ENCODE assay signal across 1 cellular context in the genomic region with DNA sequence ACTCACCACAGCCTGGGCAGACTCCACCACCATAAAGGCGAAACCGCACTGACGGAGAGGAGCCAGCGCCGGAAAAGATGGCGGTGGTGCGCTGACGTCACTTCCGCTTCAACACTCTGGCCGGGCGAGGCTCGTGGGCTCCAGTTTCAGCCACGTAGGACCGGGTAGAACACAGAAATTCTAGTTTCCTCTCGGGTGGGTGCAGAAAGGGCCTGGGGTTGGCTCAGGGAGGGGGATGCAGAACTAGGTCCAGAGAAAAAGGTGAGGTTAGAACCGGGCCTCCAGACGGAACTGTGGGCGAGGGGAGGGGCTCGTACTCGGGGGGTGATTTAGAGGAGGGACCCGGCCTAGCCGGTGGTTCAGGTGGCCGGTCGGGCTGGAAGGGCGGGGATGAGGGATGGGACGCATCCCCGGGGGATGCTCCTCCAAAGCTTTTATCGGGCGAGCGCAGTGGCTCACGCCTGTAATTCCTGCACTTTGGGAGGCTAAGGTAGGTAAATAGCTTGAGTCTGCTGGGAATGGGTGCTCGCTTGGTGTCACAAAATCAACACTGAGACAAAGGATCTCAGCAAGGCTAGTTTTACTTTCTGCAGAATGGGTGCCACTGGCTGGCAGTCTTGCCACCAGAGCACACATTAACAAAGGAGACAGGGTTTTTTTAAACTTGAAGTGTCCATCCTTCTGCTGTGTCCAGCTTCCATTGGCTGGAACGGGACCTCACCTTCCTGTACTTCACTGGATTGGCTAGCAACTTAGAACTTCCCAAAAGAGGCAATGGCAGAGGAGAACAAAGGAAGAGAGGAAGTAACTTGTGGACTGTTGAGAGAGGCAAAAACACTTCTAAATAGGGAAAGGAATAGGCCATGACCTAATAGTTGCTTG.
TF ChIP-seq lines count a peak whose summit lies in the region.

TSS of gene ZNF561 (minus strand) at position 77 of the 882 bp plus-strand sequence. CDS start 1,776 bp downstream, outside the sequence.

TF ChIP-seq in HepG2, 621 proteins besides CTCF, POLR2A, EP300 and RAD21 (continued from another document and continues in another):
- TF ChIP-seq ZNF724P (CRISPR knock-in tag; IDR thresholded peaks at IDR 0.05; ENCODE audit: borderline replicate concordance) (0 out of 2 replicates have a peak, but pooled peaks have one; percentile 24), HNF4G (IDR thresholded peaks at IDR 0.05; ENCODE audit: borderline replicate concordance, low read depth, low read length) (peak; percentile 14; the same call in 1 of the 2 replicates), HNF4G (CRISPR knock-in tag; IDR thresholded peaks at IDR 0.05; ENCODE audit: borderline replicate concordance, low read depth) (no peak), ZNF503 (CRISPR knock-in tag; IDR thresholded peaks at IDR 0.05) (0 out of 2 replicates have a peak, but pooled peaks have one; percentile 41), TFAP4 (IDR thresholded peaks at IDR 0.05; ENCODE audit: borderline replicate concordance, low read depth) (peak; percentile 64; the same call in 1 of the 2 replicates), SRF (IDR thresholded peaks at IDR 0.05; ENCODE audit: low read depth, low read length) (peak; percentile 91), SKI (IDR thresholded peaks at IDR 0.05; ENCODE audit: partially characterized antibody) (peak; percentile 46), ZMYM4 (CRISPR knock-in tag; IDR thresholded peaks at IDR 0.05) (peak; percentile 37; the same call in 1 of the 2 replicates), CAMTA2 (CRISPR knock-in tag; IDR thresholded peaks at IDR 0.05; ENCODE audit: borderline replicate concordance) (no peak), PPARG (CRISPR knock-in tag; conservative IDR thresholded peaks at IDR 0.05) (no peak; the same call in 1 of the 2 replicates), ZNF775 (CRISPR knock-in tag; IDR thresholded peaks at IDR 0.05; ENCODE audit: borderline replicate concordance) (peak; percentile 45; the same call in 1 of the 2 replicates), MIER3 (CRISPR knock-in tag; IDR thresholded peaks at IDR 0.05; ENCODE audit: borderline replicate concordance) (peak; percentile 34; the same call in 1 of the 2 replicates), ZNF121 (CRISPR knock-in tag; IDR thresholded peaks at IDR 0.05) (peak; percentile 42), KDM4B (CRISPR knock-in tag; IDR thresholded peaks at IDR 0.05) (peak; percentile 10; the same call in 1 of the 2 replicates), ATRX (CRISPR knock-in tag; IDR thresholded peaks at IDR 0.05; ENCODE audit: borderline replicate concordance) (no peak), PRDM10 (CRISPR knock-in tag; IDR thresholded peaks at IDR 0.05; ENCODE audit: low read depth) (no peak), KDM2A (CRISPR knock-in tag; IDR thresholded peaks at IDR 0.05; ENCODE audit: borderline replicate concordance, low read depth) (peak; percentile 82; the same call in 1 of the 2 replicates), FOXK1 (CRISPR knock-in tag; IDR thresholded peaks at IDR 0.05; ENCODE audit: borderline replicate concordance, low read depth) (no peak; the same call in 1 of the 2 replicates)
- TF ChIP-seq, protein P1, sequence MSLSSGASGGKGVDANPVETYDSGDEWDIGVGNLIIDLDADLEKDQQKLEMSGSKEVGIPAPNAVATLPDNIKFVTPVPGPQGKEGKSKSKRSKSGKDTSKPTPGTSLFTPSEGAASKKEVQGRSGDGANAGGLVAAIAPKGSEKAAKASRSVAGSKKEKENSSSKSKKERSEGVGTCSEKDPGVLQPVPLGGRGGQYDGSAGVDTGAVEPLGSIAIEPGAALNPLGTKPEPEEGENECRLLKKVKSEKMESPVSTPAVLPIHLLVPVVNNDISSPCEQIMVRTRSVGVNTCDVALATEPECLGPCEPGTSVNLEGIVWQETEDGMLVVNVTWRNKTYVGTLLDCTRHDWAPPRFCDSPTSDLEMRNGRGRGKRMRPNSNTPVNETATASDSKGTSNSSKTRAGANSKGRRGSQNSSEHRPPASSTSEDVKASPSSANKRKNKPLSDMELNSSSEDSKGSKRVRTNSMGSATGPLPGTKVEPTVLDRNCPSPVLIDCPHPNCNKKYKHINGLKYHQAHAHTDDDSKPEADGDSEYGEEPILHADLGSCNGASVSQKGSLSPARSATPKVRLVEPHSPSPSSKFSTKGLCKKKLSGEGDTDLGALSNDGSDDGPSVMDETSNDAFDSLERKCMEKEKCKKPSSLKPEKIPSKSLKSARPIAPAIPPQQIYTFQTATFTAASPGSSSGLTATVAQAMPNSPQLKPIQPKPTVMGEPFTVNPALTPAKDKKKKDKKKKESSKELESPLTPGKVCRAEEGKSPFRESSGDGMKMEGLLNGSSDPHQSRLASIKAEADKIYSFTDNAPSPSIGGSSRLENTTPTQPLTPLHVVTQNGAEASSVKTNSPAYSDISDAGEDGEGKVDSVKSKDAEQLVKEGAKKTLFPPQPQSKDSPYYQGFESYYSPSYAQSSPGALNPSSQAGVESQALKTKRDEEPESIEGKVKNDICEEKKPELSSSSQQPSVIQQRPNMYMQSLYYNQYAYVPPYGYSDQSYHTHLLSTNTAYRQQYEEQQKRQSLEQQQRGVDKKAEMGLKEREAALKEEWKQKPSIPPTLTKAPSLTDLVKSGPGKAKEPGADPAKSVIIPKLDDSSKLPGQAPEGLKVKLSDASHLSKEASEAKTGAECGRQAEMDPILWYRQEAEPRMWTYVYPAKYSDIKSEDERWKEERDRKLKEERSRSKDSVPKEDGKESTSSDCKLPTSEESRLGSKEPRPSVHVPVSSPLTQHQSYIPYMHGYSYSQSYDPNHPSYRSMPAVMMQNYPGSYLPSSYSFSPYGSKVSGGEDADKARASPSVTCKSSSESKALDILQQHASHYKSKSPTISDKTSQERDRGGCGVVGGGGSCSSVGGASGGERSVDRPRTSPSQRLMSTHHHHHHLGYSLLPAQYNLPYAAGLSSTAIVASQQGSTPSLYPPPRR (CRISPR knock-in tag; IDR thresholded peaks at IDR 0.05; ENCODE audit: borderline replicate concordance), result peak; percentile 19; the same call in 1 of the 2 replicates
- TF ChIP-seq, protein P2, sequence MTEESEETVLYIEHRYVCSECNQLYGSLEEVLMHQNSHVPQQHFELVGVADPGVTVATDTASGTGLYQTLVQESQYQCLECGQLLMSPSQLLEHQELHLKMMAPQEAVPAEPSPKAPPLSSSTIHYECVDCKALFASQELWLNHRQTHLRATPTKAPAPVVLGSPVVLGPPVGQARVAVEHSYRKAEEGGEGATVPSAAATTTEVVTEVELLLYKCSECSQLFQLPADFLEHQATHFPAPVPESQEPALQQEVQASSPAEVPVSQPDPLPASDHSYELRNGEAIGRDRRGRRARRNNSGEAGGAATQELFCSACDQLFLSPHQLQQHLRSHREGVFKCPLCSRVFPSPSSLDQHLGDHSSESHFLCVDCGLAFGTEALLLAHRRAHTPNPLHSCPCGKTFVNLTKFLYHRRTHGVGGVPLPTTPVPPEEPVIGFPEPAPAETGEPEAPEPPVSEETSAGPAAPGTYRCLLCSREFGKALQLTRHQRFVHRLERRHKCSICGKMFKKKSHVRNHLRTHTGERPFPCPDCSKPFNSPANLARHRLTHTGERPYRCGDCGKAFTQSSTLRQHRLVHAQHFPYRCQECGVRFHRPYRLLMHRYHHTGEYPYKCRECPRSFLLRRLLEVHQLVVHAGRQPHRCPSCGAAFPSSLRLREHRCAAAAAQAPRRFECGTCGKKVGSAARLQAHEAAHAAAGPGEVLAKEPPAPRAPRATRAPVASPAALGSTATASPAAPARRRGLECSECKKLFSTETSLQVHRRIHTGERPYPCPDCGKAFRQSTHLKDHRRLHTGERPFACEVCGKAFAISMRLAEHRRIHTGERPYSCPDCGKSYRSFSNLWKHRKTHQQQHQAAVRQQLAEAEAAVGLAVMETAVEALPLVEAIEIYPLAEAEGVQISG (CRISPR knock-in tag; IDR thresholded peaks at IDR 0.05), result peak; percentile 85
- TF ChIP-seq, protein P3, sequence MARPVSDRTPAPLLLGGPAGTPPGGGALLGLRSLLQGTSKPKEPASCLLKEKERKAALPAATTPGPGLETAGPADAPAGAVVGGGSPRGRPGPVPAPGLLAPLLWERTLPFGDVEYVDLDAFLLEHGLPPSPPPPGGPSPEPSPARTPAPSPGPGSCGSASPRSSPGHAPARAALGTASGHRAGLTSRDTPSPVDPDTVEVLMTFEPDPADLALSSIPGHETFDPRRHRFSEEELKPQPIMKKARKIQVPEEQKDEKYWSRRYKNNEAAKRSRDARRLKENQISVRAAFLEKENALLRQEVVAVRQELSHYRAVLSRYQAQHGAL (CRISPR knock-in tag; IDR thresholded peaks at IDR 0.05; ENCODE audit: not compliant biosample characterization), result peak; percentile 51
- TF ChIP-seq, protein P4, sequence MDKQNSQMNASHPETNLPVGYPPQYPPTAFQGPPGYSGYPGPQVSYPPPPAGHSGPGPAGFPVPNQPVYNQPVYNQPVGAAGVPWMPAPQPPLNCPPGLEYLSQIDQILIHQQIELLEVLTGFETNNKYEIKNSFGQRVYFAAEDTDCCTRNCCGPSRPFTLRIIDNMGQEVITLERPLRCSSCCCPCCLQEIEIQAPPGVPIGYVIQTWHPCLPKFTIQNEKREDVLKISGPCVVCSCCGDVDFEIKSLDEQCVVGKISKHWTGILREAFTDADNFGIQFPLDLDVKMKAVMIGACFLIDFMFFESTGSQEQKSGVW (CRISPR knock-in tag; IDR thresholded peaks at IDR 0.05; ENCODE audit: borderline replicate concordance), result no peak
- TF ChIP-seq, protein P5, sequence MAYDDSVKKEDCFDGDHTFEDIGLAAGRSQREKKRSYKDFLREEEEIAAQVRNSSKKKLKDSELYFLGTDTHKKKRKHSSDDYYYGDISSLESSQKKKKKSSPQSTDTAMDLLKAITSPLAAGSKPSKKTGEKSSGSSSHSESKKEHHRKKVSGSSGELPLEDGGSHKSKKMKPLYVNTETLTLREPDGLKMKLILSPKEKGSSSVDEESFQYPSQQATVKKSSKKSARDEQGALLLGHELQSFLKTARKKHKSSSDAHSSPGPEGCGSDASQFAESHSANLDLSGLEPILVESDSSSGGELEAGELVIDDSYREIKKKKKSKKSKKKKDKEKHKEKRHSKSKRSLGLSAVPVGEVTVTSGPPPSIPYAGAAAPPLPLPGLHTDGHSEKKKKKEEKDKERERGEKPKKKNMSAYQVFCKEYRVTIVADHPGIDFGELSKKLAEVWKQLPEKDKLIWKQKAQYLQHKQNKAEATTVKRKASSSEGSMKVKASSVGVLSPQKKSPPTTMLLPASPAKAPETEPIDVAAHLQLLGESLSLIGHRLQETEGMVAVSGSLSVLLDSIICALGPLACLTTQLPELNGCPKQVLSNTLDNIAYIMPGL (CRISPR knock-in tag; IDR thresholded peaks at IDR 0.05; ENCODE audit: borderline replicate concordance in 1 of 2, low read depth in 1 of 2), result peak; percentile 76 to 85; a peak in 3 of 4 replicates
- TF ChIP-seq, protein P6, sequence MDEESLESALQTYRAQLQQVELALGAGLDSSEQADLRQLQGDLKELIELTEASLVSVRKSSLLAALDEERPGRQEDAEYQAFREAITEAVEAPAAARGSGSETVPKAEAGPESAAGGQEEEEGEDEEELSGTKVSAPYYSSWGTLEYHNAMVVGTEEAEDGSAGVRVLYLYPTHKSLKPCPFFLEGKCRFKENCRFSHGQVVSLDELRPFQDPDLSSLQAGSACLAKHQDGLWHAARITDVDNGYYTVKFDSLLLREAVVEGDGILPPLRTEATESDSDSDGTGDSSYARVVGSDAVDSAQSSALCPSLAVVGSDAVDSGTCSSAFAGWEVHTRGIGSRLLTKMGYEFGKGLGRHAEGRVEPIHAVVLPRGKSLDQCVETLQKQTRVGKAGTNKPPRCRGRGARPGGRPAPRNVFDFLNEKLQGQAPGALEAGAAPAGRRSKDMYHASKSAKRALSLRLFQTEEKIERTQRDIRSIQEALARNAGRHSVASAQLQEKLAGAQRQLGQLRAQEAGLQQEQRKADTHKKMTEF (CRISPR knock-in tag; IDR thresholded peaks at IDR 0.05), result peak; percentile 63; the same call in 1 of the 2 replicates
